In the genomic region with DNA sequence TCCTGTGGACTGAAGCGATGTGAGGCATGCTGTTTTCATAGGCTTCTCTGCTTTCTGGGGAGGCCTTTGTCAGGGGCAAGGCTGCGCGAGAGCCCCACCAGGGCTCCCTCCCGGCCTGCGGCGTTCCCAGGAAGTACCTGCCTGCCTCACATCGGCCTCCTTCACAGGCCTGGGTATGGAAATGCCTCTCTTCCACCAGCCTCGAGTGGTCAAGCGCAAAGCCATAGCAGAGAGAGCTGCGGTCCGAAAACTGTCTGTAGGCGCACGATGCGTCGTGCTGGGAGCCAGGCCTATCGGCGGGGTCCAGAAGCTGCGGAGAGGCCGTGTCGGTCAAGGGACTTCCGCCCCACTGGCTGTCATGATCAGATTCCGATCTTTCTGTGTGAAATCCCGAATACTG, we compare ENCODE assay signal across 25 cellular contexts.
DNase-seq lines count a peak whose midpoint lies in the region; ATAC-seq, FAIRE-seq and TF ChIP-seq lines count a peak whose summit lies in the region.
"Had no signal": no experiment of that assay in that cellular context is flagged by ENCODE, and none has a peak within 500 bp of the region (broad histone marks: within the 10 kb centered on the region; RNA-seq: fewer than 3 reads in every experiment).

No MANE protein-coding gene starts in this region.

- no peaks in the 10 kb centered on the region for H3K36me3 ChIP-seq in GM23338 (ENCODE audit: insufficient read depth)
- no peaks in the 10 kb centered on the region for H3K36me3 ChIP-seq in K562 (ENCODE audit: control insufficient read depth, insufficient read depth, low read length)
- H3K36me3 ChIP-seq in neuronal stem cell (replicated peaks in 1 of 2; ENCODE audit: control insufficient read depth in 2 of 2, insufficient read depth in 2 of 2, low read length in 2 of 2) = no peaks in the 10 kb centered on the region
- H3K36me3 ChIP-seq in testis (ENCODE audit: low read depth, missing control alignments) = no peaks in the 10 kb centered on the region
- H3K36me3 ChIP-seq: BE2C; BLaER1 treated with 17β-estradiol and CSF1 and Interleukin-3, amounts not matched to agents 10 nM and 100 nM had no signal

- no peaks in the 10 kb centered on the region for H3K9me3 Mint-ChIP-seq in GM23338
- H3K9me3 Mint-ChIP-seq: CD4-positive, alpha-beta T cell had no signal

- H2BK12ac ChIP-seq in neuronal stem cell (ENCODE audit: low read length) = no peak overlapping the region

- H4K91ac ChIP-seq in neuronal stem cell (ENCODE audit: low read depth, low read length, poor library complexity) = no peak overlapping the region

- no peak overlapping the region for H3K14ac ChIP-seq in neuronal stem cell (ENCODE audit: low read length)

- H3K4me2 ChIP-seq in GM23338 (no peak overlapping the region), K562 (ENCODE audit: insufficient read depth, low read length) (no peak overlapping the region), neuronal stem cell (ENCODE audit: insufficient read depth, low read length, poor library complexity, severe bottlenecking) (no peak overlapping the region)
- H3K4me2 ChIP-seq: A549; BLaER1 treated with 17β-estradiol and CSF1 and Interleukin-3, amounts not matched to agents 10 nM and 100 nM had no signal

- H3K4me3 Mint-ChIP-seq in GM23338 = no peak overlapping the region
- H3K4me3 Mint-ChIP-seq: CD14-positive monocyte; CD4-positive, alpha-beta T cell; CD8-positive, alpha-beta memory T cell had no signal

- TF ChIP-seq CTCF in GM23338 (conservative IDR thresholded peaks at IDR 0.05; ENCODE audit: low read depth in 2 of 2) (no peak), K562 (IDR thresholded peaks at IDR 0.05 in 2 of 3, conservative IDR thresholded peaks at IDR 0.05 in 1 of 3; ENCODE audit: insufficient read depth in 2 of 3, low read depth in 1 of 3, low read length in 3 of 3) (no peak), testis (IDR thresholded peaks at IDR 0.05) (no peak)

- no peak overlapping the region for H4K8ac ChIP-seq in neuronal stem cell (ENCODE audit: low read depth, low read length)

- H3K79me1 ChIP-seq in neuronal stem cell (ENCODE audit: low read depth, low read length) = peaks cover 3% of the 10 kb centered on the region

- 0 out of 4 replicates have a peak overlapping the region, but pooled peaks of 1 of the 2 experiments have one; percentile 30 for H3K9ac ChIP-seq in K562 (ENCODE audit: insufficient read depth in 1 of 2, low read depth in 2 of 2, low read length in 2 of 2)
- no peak overlapping the region for H3K9ac ChIP-seq in neuronal stem cell (ENCODE audit: low read depth, low read length, poor library complexity)
- H3K9ac ChIP-seq: BLaER1 treated with 17β-estradiol and CSF1 and Interleukin-3, amounts not matched to agents 10 nM and 100 nM had no signal

- no peak for FAIRE-seq in K562 (lab: Jason Lieb, UNC)
- FAIRE-seq: A549, D721Med, GM12878, H54 had no signal

- 9% methylated on average over 20 of the region's 23 CpGs for WGBS in K562 (ENCODE audit: insufficient coverage, low coverage, missing lambda C conversion rate)
- no CpG with 5 or more reads among the region's 23 CpGs for WGBS in neuronal stem cell (ENCODE audit: extremely low coverage in 2 of 2, insufficient read length in 2 of 2, insufficient replicate concordance in 1 of 2), 2 donors
- 71 to 80% methylated on average over 18 to 23 of the region's 23 CpGs for WGBS in testis, 2 donors

- TF ChIP-seq RAD21 in K562 (CRISPR knock-in tag; conservative IDR thresholded peaks at IDR 0.05 in 1 of 2, IDR thresholded peaks at IDR 0.05 in 1 of 2) = no peak

- H3K4me1 ChIP-seq in GM23338 (ENCODE audit: insufficient read depth) (no peaks in the 10 kb centered on the region), K562 (replicated peaks in 1 of 2; ENCODE audit: control insufficient read depth in 2 of 2, insufficient read depth in 2 of 2, low read length in 2 of 2) (peaks cover 0 to 4% of the 10 kb centered on the region in 2 experiments; a peak in 1 of 5 replicates), neuronal stem cell (ENCODE audit: control insufficient read depth in 2 of 2, insufficient read depth in 1 of 2, low read depth in 1 of 2, low read length in 2 of 2) (no peaks in the 10 kb centered on the region), testis (no peaks in the 10 kb centered on the region)
- H3K4me1 ChIP-seq: A549; BE2C; BLaER1 treated with 17β-estradiol and CSF1 and Interleukin-3, amounts not matched to agents 10 nM and 100 nM had no signal

- no peaks in the 10 kb centered on the region for H3K9me3 ChIP-seq in K562 (replicated peaks; ENCODE audit: control insufficient read depth, insufficient read depth, low read depth, low read length)
- no peaks in the 10 kb centered on the region for H3K9me3 ChIP-seq in neuronal stem cell (replicated peaks in 1 of 2; ENCODE audit: control insufficient read depth in 2 of 2, insufficient read depth in 1 of 2, low read depth in 1 of 2, low read length in 2 of 2)
- no peaks in the 10 kb centered on the region for H3K9me3 ChIP-seq in testis
- H3K9me3 ChIP-seq: A549; BE2C; BLaER1 treated with 17β-estradiol and CSF1 and Interleukin-3, amounts not matched to agents 10 nM and 100 nM had no signal

- no peak overlapping the region for H2BK15ac ChIP-seq in neuronal stem cell (ENCODE audit: low read length)

- H3K23ac ChIP-seq in neuronal stem cell (ENCODE audit: low read depth, low read length, poor library complexity) = peak overlapping the region; percentile 77

- DNase-seq in GM23338 (ENCODE audit: low spot score) (peak; percentile 11), K562 (ENCODE audit: extremely low read depth in 1 of 4, low spot score in 3 of 4) (peak in 1 of 4 experiments; percentile 8), neuronal stem cell (ENCODE audit: low spot score) (no peak), testis (peak; percentile 17), NCI-H2029 treated with DMSO at 0.1 percent for 48 hours (lab: John Stamatoyannopoulos, UW) (no peak), GM19238 (ENCODE audit: insufficient read length, low spot score) (no peak)
- DNase-seq: 8988T; ACHN; AML-193; BE2C; CD4-positive, alpha-beta T cell; CD8-positive, alpha-beta memory T cell; DMS 273 treated with DMSO at 0.1 percent for 48 hours; DMS79; EL; GDM1; GOT3; HCEC 1CT had no signal

- H2AFZ ChIP-seq in GM23338 (peak overlapping the region; percentile 80; the same call in 1 of the 2 replicates), K562 (ENCODE audit: low read depth, low read length) (0 out of 2 replicates have a peak overlapping the region, but pooled peaks have one; percentile 2), neuronal stem cell (ENCODE audit: low read length) (no peak overlapping the region)

- ATAC-seq in GM23338 = peak; percentile 37; the same call in 1 of the 3 replicates
- no peak; the same call in 2 of the 3 replicates for ATAC-seq in K562
- no peak for ATAC-seq in HG02981 (IDR thresholded peaks at IDR 0.05; ENCODE audit: unreplicated experiment)
- ATAC-seq: A549, GM12878 had no signal

- no peaks in the 10 kb centered on the region for H3K9me1 ChIP-seq in K562 (ENCODE audit: control insufficient read depth, insufficient read depth, low read length)

- H4K20me1 ChIP-seq in GM23338 (replicated peaks; ENCODE audit: insufficient read depth) (no peaks in the 10 kb centered on the region), K562 (replicated peaks; ENCODE audit: control insufficient read depth, insufficient read depth, low read length) (no peaks in the 10 kb centered on the region)
- H4K20me1 ChIP-seq: BLaER1 treated with 17β-estradiol and CSF1 and Interleukin-3, amounts not matched to agents 10 nM and 100 nM had no signal

- no peaks in the 10 kb centered on the region for H3K36me3 Mint-ChIP-seq in GM23338 (ENCODE audit: low read depth)
- H3K36me3 Mint-ChIP-seq: CD14-positive monocyte; CD8-positive, alpha-beta memory T cell had no signal

- intact Hi-C loops in K562 (cut with micrococcal nuclease) (no loop called here), testis (cut with DNase I; ENCODE audit: low total_unique reads) (no loop called here)

- CTCF ChIA-PET in K562 (lab: Yijun Ruan, JAX; ENCODE audit: low intra/inter-chr PET ratio) = no interaction called here

- H3F3A ChIP-seq in GM23338 (replicated peaks; ENCODE audit: low read depth) = no peaks in the 10 kb centered on the region

- H3K79me2 ChIP-seq in GM23338 (replicated peaks; ENCODE audit: insufficient read depth) (no peaks in the 10 kb centered on the region), K562 (ENCODE audit: control insufficient read depth, insufficient read depth, low read length) (no peaks in the 10 kb centered on the region)

- no peaks in the 10 kb centered on the region for H3K4me1 Mint-ChIP-seq in GM23338
- H3K4me1 Mint-ChIP-seq: CD14-positive monocyte; CD8-positive, alpha-beta memory T cell had no signal

- no peaks in the 10 kb centered on the region for H3K9me2 ChIP-seq in GM23338 (ENCODE audit: insufficient read depth)

- H3K18ac ChIP-seq in neuronal stem cell (ENCODE audit: low read length) = peak overlapping the region; percentile 77

- H3K4me3 ChIP-seq in GM23338 (no peak overlapping the region), K562 (no peak overlapping the region), neuronal stem cell (ENCODE audit: low read length in 2 of 2) (no peak overlapping the region), testis (peak overlapping the region; percentile 16 to 29)
- H3K4me3 ChIP-seq: A549; BLaER1 treated with 17β-estradiol and CSF1 and Interleukin-3, amounts not matched to agents 10 nM and 100 nM; GM12878 had no signal

- H3K27me3 Mint-ChIP-seq in GM23338 (ENCODE audit: insufficient read depth, low read depth, poor library complexity) = no peaks in the 10 kb centered on the region
- H3K27me3 Mint-ChIP-seq: CD4-positive, alpha-beta T cell had no signal

- H3K27ac Mint-ChIP-seq in GM23338 = no peak overlapping the region
- H3K27ac Mint-ChIP-seq: CD14-positive monocyte; CD4-positive, alpha-beta T cell; CD8-positive, alpha-beta memory T cell had no signal

- no peak overlapping the region for H2BK120ac ChIP-seq in neuronal stem cell (ENCODE audit: low read depth, low read length)

- no peaks in the 10 kb centered on the region for H3K27me3 ChIP-seq in GM23338 (ENCODE audit: insufficient read depth)
- H3K27me3 ChIP-seq in K562 (ENCODE audit: control insufficient read depth in 2 of 2, insufficient read depth in 2 of 2, low read length in 2 of 2) = peaks cover 13 to 17% of the 10 kb centered on the region in 2 experiments
- no peaks in the 10 kb centered on the region for H3K27me3 ChIP-seq in neuronal stem cell (ENCODE audit: control insufficient read depth in 3 of 3, insufficient read depth in 3 of 3, low read depth in 1 of 3, low read length in 3 of 3)
- no peaks in the 10 kb centered on the region for H3K27me3 ChIP-seq in testis
- H3K27me3 ChIP-seq: BLaER1 treated with 17β-estradiol and CSF1 and Interleukin-3, amounts not matched to agents 10 nM and 100 nM had no signal

- peak overlapping the region; percentile 43 for H3K4ac ChIP-seq in neuronal stem cell (ENCODE audit: low read length)

- in situ Hi-C loops in K562 (cut with MboI) = no loop called here

- no peak overlapping the region for H2BK5ac ChIP-seq in neuronal stem cell (ENCODE audit: low read length)

- no peak for TF ChIP-seq POLR2A in K562 (conservative IDR thresholded peaks at IDR 0.05)
- no peak for TF ChIP-seq POLR2A in testis (IDR thresholded peaks at IDR 0.05)

- POLR2A ChIA-PET in K562 (lab: Yijun Ruan, JAX) = interaction anchor here (0.6 kb wide), 1 partner anchor 588 kb away, joined by 4 read pairs; no protein-coding TSS in a partner anchor

- no TSS peak for BruUV-seq in K562 (replicated peaks; lab: Mats Ljungman, UMichigan)

- H2AK5ac ChIP-seq in neuronal stem cell (ENCODE audit: low read depth, low read length) = no peak overlapping the region

- H3K27ac ChIP-seq in GM23338 (ENCODE audit: low read depth) (no peak overlapping the region), K562 (ENCODE audit: extremely low read depth, low read depth, low read length) (no peak overlapping the region), neuronal stem cell (replicated peaks; ENCODE audit: low read length) (no peak overlapping the region), testis (no peak overlapping the region)
- H3K27ac ChIP-seq: A549; BLaER1 treated with 17β-estradiol and CSF1 and Interleukin-3, amounts not matched to agents 10 nM and 100 nM had no signal

- no peak for TF ChIP-seq EP300 in K562 (IDR thresholded peaks at IDR 0.05; ENCODE audit: low read length)

Comparison
In these comparisons a context has a peak if more than half of its experiments do, and no peak if none do; other contexts are left out.
1. DNase-seq: peak in GM23338 (single experiment) and testis (single experiment); none in neuronal stem cell (single experiment), NCI-H2029 treated with DMSO at 0.1 percent for 48 hours (single experiment) and GM19238 (single experiment).
2. H3K4me3 ChIP-seq: peak in testis (2 of 2); none in GM23338 (single experiment), K562 (single experiment) and neuronal stem cell (0 of 2).